Comparison of ENCODE assay signal across 1 cellular context in the genomic region with DNA sequence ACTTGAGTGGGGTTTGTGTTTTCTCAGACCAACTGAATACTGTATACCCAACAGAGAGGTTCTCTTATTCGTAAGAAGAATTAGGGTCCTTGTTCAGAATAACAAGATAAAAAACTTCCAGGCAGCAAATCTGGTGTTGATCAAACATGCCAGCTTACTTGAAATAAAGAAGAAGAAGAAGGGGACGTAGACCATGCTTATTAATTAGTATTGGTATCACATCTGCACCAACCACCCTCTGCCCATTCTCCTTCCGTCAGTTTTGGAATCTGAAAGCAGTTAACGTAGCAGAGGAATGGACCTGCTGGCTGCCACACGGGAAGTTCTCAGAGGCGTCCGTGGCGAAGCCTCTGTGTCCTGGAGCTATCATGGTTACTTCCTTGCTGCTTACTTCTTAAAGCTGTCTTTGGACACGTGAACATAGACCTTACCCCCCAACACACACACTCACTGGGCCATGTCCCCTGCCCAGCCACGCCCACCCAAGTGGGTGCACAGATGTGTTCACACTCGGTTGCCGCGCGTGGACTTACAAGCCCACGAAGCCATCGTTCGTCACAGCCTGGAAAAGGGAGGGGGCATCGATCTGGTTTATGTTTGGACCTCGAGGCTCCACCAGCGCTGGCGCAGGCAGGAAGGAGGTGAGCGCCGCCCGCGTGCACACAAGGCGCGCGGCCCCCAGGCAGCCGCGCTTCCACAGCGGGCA.
TF ChIP-seq lines count a peak whose summit lies in the region.

No MANE protein-coding gene starts in this region.

TF ChIP-seq in K562, 482 proteins besides CTCF, POLR2A, EP300 and RAD21:
- no peak for TF ChIP-seq TEAD4 (IDR thresholded peaks at IDR 0.05; ENCODE audit: low read length)
- no peak for TF ChIP-seq TEAD4 (CRISPR knock-in tag; IDR thresholded peaks at IDR 0.05; ENCODE audit: borderline replicate concordance)
- TF ChIP-seq TEAD1 (CRISPR knock-in tag; IDR thresholded peaks at IDR 0.05), result 0 out of 4 replicates have a peak, but pooled peaks of 1 of the 2 experiments have one; percentile 5
- peak; percentile 21; the same call in 1 of the 2 replicates for TF ChIP-seq SAFB (IDR thresholded peaks at IDR 0.05; ENCODE audit: borderline replicate concordance, low read depth, low read length)
- peak; percentile 61 for TF ChIP-seq CBX2 (IDR thresholded peaks at IDR 0.05; ENCODE audit: insufficient read depth, low read length, poor library complexity, severe bottlenecking)
- TF ChIP-seq, protein P1, sequence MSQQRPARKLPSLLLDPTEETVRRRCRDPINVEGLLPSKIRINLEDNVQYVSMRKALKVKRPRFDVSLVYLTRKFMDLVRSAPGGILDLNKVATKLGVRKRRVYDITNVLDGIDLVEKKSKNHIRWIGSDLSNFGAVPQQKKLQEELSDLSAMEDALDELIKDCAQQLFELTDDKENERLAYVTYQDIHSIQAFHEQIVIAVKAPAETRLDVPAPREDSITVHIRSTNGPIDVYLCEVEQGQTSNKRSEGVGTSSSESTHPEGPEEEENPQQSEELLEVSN (IDR thresholded peaks at IDR 0.05; ENCODE audit: borderline replicate concordance in 1 of 2, extremely low read depth in 1 of 2, insufficient read depth in 1 of 2, insufficient read length in 1 of 2, low read depth in 1 of 2, low read length in 1 of 2, poor library complexity in 1 of 2, severe bottlenecking in 1 of 2), result peak in 1 of 2 experiments; percentile 68
- no peak for TF ChIP-seq RBBP5 (IDR thresholded peaks at IDR 0.05; ENCODE audit: borderline replicate concordance, insufficient read depth, low read length, poor library complexity, severe bottlenecking)
